ENCODE assay signal across 9 cellular contexts in the genomic region with DNA sequence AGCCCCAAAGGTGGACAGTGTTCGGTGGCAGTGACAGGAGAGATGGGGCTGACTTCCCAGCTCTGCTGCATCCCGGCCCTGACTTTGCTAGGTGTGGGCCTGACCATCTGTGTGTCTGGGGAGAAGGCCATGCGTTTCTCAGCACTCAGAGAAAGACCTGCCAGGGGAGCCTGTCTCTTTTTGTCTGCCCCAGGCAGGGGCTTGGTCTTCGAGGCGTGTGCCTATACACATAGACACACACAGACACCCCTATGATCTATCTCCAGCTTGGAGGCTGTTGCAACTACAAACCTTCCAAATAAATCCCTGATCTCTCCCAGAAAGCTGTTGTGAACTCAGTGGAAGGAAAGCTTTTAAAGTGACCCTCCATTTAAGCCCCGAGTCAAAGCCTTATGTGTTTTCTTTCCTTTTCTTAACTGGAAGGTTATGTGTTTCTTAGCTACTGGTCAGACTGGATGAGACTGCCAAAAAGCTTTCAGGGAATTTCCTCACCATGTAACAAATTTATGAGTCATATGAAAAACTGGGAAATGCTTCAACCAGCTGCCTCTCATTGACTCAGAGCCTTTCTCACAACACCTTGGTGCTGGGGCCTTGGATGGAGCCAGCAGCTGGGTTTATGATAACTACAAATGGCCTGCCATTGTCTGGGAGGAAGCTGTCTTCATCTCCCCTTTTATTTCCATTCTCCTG.
DNase-seq lines count a peak whose midpoint lies in the region; ATAC-seq and TF ChIP-seq lines count a peak whose summit lies in the region.
"Had no signal": no experiment of that assay in that cellular context is flagged by ENCODE, and none has a peak within 500 bp of the region (broad histone marks: within the 10 kb centered on the region; RNA-seq: fewer than 3 reads in every experiment).

No MANE protein-coding gene starts in this region.

- DNase-seq in HK-2 (ENCODE audit: unreplicated experiment) = peak; percentile 38
- peak; percentile 22 to 77 (median 51) for DNase-seq in body of pancreas
- peak; percentile 98 for DNase-seq in iris pigment epithelial cell (ENCODE audit: low read depth)
- no peak for DNase-seq in NCI-H1092 treated with DMSO at 0.1 percent for 48 hours (lab: John Stamatoyannopoulos, UW)
- DNase-seq in DMS153 (lab: John Stamatoyannopoulos, UW) = no peak
- DNase-seq: cerebellar nuclear complex had no signal

- WGBS in body of pancreas, 2 donors = 55 to 60% methylated on average over 6 of the region's 6 CpGs

- no peak overlapping the region for H3K9ac ChIP-seq in stomach smooth muscle (ENCODE audit: low read length in 2 of 2)

- intact Hi-C loops in body of pancreas (cut with DNase I) = no loop called here

- ATAC-seq in body of pancreas (peak; percentile 93), HG03354 (IDR thresholded peaks at IDR 0.05; ENCODE audit: poor library complexity, severe bottlenecking, unreplicated experiment) (no peak), HG03439 (IDR thresholded peaks at IDR 0.05; ENCODE audit: unreplicated experiment) (no peak)

- TF ChIP-seq CTCF in body of pancreas (IDR thresholded peaks at IDR 0.05) = no peak

- H3K27me3 ChIP-seq in body of pancreas = no peaks in the 10 kb centered on the region
- no peaks in the 10 kb centered on the region for H3K27me3 ChIP-seq in stomach smooth muscle (ENCODE audit: control insufficient read depth in 1 of 2, insufficient read depth in 2 of 2, low read length in 2 of 2)

- H3K4me1 ChIP-seq in body of pancreas (peaks cover 7% of the 10 kb centered on the region), stomach smooth muscle (ENCODE audit: control insufficient read depth, insufficient read depth, low read length) (peaks cover 11% of the 10 kb centered on the region)

- H3K36me3 ChIP-seq in body of pancreas (replicated peaks in 1 of 2; ENCODE audit: insufficient read depth in 1 of 2, low read depth in 2 of 2) (no peaks in the 10 kb centered on the region), stomach smooth muscle (ENCODE audit: control insufficient read depth in 2 of 2, insufficient read depth in 2 of 2, low read length in 2 of 2) (no peaks in the 10 kb centered on the region)

- H3K4me3 ChIP-seq in body of pancreas = no peak overlapping the region
- H3K4me3 ChIP-seq in stomach smooth muscle (ENCODE audit: low read length in 2 of 2) = no peak overlapping the region

- no peak for TF ChIP-seq POLR2A in body of pancreas (IDR thresholded peaks at IDR 0.05)

- no peaks in the 10 kb centered on the region for H3K9me3 ChIP-seq in body of pancreas
- no peaks in the 10 kb centered on the region for H3K9me3 ChIP-seq in stomach smooth muscle (ENCODE audit: control insufficient read depth in 2 of 2, low read length in 2 of 2)

- H3K27ac ChIP-seq in body of pancreas (peak overlapping the region; percentile 68 to 80 (median 74)), stomach smooth muscle (ENCODE audit: low read length) (peak overlapping the region; percentile 67)

Comparison
In these comparisons a context has a peak if more than half of its experiments do, and no peak if none do; other contexts are left out.
1. DNase-seq: peak in HK-2 (single experiment), body of pancreas (4 of 4) and iris pigment epithelial cell (single experiment); none in NCI-H1092 treated with DMSO at 0.1 percent for 48 hours (single experiment) and DMS153 (single experiment).